Comparison of ENCODE assay signal across 8 cellular contexts in the genomic region with DNA sequence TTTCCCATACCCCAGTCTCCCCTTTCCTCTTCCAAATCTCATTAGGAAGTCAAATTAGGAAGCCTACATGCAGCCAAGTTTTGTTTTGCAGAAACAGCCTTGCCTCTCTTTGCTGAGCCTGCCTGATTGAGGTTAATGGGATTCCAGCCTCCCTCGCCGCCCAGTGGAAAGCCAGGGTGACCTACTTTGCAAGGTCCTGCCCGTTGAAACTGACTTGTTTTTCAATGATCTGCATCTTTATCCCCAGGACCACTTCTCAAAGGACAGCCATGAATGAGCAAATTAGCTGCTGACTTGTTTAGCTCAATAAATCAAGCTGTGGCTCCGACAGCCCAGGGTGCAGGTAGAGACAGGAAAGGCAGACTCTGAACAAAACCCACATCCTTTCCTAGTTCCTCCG.
A peak's percentile ranks its signal among the peaks of the same experiment; 100 is the strongest.
DNase-seq lines count a peak whose midpoint lies in the region; FAIRE-seq and TF ChIP-seq lines count a peak whose summit lies in the region.

No MANE protein-coding gene starts in this region.

- no peaks in the 10 kb centered on the region for H3K36me3 ChIP-seq in Peyer's patch
- H3K36me3 ChIP-seq in endothelial cell of umbilical vein (ENCODE audit: control insufficient read depth in 2 of 2, extremely low read depth in 1 of 2, insufficient read depth in 2 of 2, low read length in 2 of 2) = no peaks in the 10 kb centered on the region
- H3K36me3 ChIP-seq in tibial artery = no peaks in the 10 kb centered on the region

- no peaks in the 10 kb centered on the region for H3K9me1 ChIP-seq in endothelial cell of umbilical vein (replicated peaks; ENCODE audit: control insufficient read depth, extremely low read depth, insufficient read depth, low read length)

- no TSS peak for BruUV-seq in endothelial cell of umbilical vein (replicated peaks; lab: Mats Ljungman, UMichigan)

- H2AFZ ChIP-seq in endothelial cell of umbilical vein (ENCODE audit: low read depth, low read length) = no peak overlapping the region

- H3K4me1 ChIP-seq in Peyer's patch (peaks cover 0 to 9% (median 0%) of the 10 kb centered on the region in 4 donors), endothelial cell of umbilical vein (ENCODE audit: control insufficient read depth, extremely low read depth, insufficient read depth, low read length) (no peaks in the 10 kb centered on the region), tibial artery (no peaks in the 10 kb centered on the region)

- CTCF ChIA-PET in endothelial cell of umbilical vein (lab: Charles Lee) = interaction anchor here (0.7 to 1.4 kb wide), 3 partner anchors 292 to 476 kb away, joined by 3 to 6 read pairs (median 4); no protein-coding TSS in a partner anchor

- POLR2A ChIA-PET in endothelial cell of umbilical vein (lab: Charles Lee) = no interaction called here

- H3K4me2 ChIP-seq in endothelial cell of umbilical vein (ENCODE audit: insufficient read depth, low read length) = no peak overlapping the region

- H3K9me3 ChIP-seq in Peyer's patch = no peaks in the 10 kb centered on the region
- no peaks in the 10 kb centered on the region for H3K9me3 ChIP-seq in endothelial cell of umbilical vein (replicated peaks; ENCODE audit: control insufficient read depth, insufficient read depth, low read length)
- H3K9me3 ChIP-seq in tibial artery = no peaks in the 10 kb centered on the region

- dilution Hi-C loops in endothelial cell of umbilical vein (cut with MboI; ENCODE audit: extremely low pct_ligation_motif_present, low sequenced_read_pairs) = no loop called here

- intact Hi-C loops in endothelial cell of umbilical vein (cut with micrococcal nuclease) = no loop called here
- intact Hi-C loops in tibial artery (cut with DNase I; ENCODE audit: low total_unique reads) = loop anchor here (2.0 kb wide), 1 partner anchor 294 kb away; no protein-coding TSS in a partner anchor

- H3K9ac ChIP-seq in endothelial cell of umbilical vein (replicated peaks; ENCODE audit: extremely low read depth, insufficient read depth, low read length) = no peak overlapping the region

- TF ChIP-seq CTCF in Peyer's patch (IDR thresholded peaks at IDR 0.05) (no peak), endothelial cell of umbilical vein (IDR thresholded peaks at IDR 0.05; ENCODE audit: extremely low read depth in 1 of 2, insufficient read depth in 1 of 2, low read depth in 1 of 2, low read length in 2 of 2) (no peak), tibial artery (IDR thresholded peaks at IDR 0.05) (no peak)

- TF ChIP-seq POLR2A in Peyer's patch (IDR thresholded peaks at IDR 0.05) = no peak
- no peak for TF ChIP-seq POLR2A in endothelial cell of umbilical vein (IDR thresholded peaks at IDR 0.05; ENCODE audit: low read depth, low read length)

- DNase-seq in activated gamma-delta T cell treated with Interleukin-2 at 50 U/mL for 16 hours (peak; percentile 18), activated gamma-delta T cell (lab: John Stamatoyannopoulos, UW) (no peak), Peyer's patch (peak in 2 of 3 donors; percentile 24 to 59), endothelial cell of umbilical vein (ENCODE audit: low read depth, low spot score) (no peak), putamen (ENCODE audit: low spot score) (peak; percentile 78), SIG-M5 (lab: John Stamatoyannopoulos, UW) (no peak), islet precursor cell (no peak), tibial artery (no peak)

- no peaks in the 10 kb centered on the region for H3K79me2 ChIP-seq in endothelial cell of umbilical vein (ENCODE audit: control insufficient read depth, insufficient read depth, low read length)

- H3K4me3 ChIP-seq in Peyer's patch (no peak overlapping the region), endothelial cell of umbilical vein (replicated peaks in 1 of 3; ENCODE audit: insufficient read depth in 1 of 3, low read depth in 1 of 3, low read length in 3 of 3) (no peak overlapping the region), tibial artery (no peak overlapping the region)

- H4K20me1 ChIP-seq in endothelial cell of umbilical vein (replicated peaks; ENCODE audit: control insufficient read depth, extremely low read depth, insufficient read depth, low read length) = no peaks in the 10 kb centered on the region

- H3K27ac ChIP-seq in Peyer's patch (no peak overlapping the region), endothelial cell of umbilical vein (ENCODE audit: insufficient read depth, low read depth, low read length) (no peak overlapping the region), tibial artery (no peak overlapping the region)

- no peak for FAIRE-seq in endothelial cell of umbilical vein (lab: Jason Lieb, UNC)

- H3K27me3 ChIP-seq in Peyer's patch (no peaks in the 10 kb centered on the region), endothelial cell of umbilical vein (ENCODE audit: control insufficient read depth in 2 of 2, insufficient read depth in 2 of 2, low read length in 2 of 2) (peaks cover 27% of the 10 kb centered on the region in 2 experiments), tibial artery (peaks cover 0 to 20% of the 10 kb centered on the region in 2 donors)

TF ChIP-seq in endothelial cell of umbilical vein, 7 proteins besides CTCF, POLR2A, EP300 and RAD21:
- TF ChIP-seq EZH2 (IDR thresholded peaks at IDR 0.05; ENCODE audit: borderline replicate concordance, low read depth, low read length, severe bottlenecking) (peak; percentile 35), JUN (IDR thresholded peaks at IDR 0.05; ENCODE audit: borderline replicate concordance, insufficient read depth, insufficient read length, low read depth) (no peak)

Comparison
In these comparisons a context has a peak if more than half of its experiments do, and no peak if none do; other contexts are left out.
1. DNase-seq: peak in activated gamma-delta T cell treated with Interleukin-2 at 50 U/mL for 16 hours (single experiment), Peyer's patch (2 of 3) and putamen (single experiment); none in activated gamma-delta T cell (single experiment), endothelial cell of umbilical vein (single experiment), SIG-M5 (single experiment), islet precursor cell (single experiment) and tibial artery (0 of 2).